Comparison of ENCODE assay signal across 8 cellular contexts in genomic region chr5:144189800-144190429, GRCh38. TPM values are rescaled to one million over a fixed set of nuclear protein-coding genes. Genes with fewer than 3 reads are reported as not detected.
A peak's percentile ranks its signal among the peaks of the same experiment; 100 is the strongest.
DNase-seq lines count a peak whose midpoint lies in the region; ATAC-seq and TF ChIP-seq lines count a peak whose summit lies in the region.

No MANE protein-coding gene starts in this region.

- no peaks in the 10 kb centered on the region for H3K9me3 Mint-ChIP-seq in activated naive CD4-positive, alpha-beta T cell treated with anti-CD3 and anti-CD28 coated beads, Interleukin-2, amount 50 U/mL, for 72 hours
- H3K9me3 Mint-ChIP-seq in nephron = no peaks in the 10 kb centered on the region

- H3K4me1 Mint-ChIP-seq in nephron = peaks cover 29% of the 10 kb centered on the region

- H3K4me3 Mint-ChIP-seq in nephron = no peak overlapping the region

- in situ Hi-C loops in GM13976 (cut with MboI; ENCODE audit: low sequenced_read_pairs, unreplicated experiment) = loop anchor here (10.0 kb wide), 1 partner anchor 1265 kb away; no protein-coding TSS in a partner anchor

- H3K36me3 Mint-ChIP-seq in activated naive CD4-positive, alpha-beta T cell treated with anti-CD3 and anti-CD28 coated beads, Interleukin-2, amount 50 U/mL, for 72 hours = no peaks in the 10 kb centered on the region
- no peaks in the 10 kb centered on the region for H3K36me3 Mint-ChIP-seq in nephron (ENCODE audit: low read depth)

- peak; percentile 53 for ATAC-seq in HG03045 (IDR thresholded peaks at IDR 0.05; ENCODE audit: unreplicated experiment)
- peak; percentile 85 to 88 for ATAC-seq in activated naive CD4-positive, alpha-beta T cell treated with anti-CD3 and anti-CD28 coated beads, Interleukin-2, amount 50 U/mL, for 72 hours

- DNase-seq in GM13976 (ENCODE audit: low spot score) = peak; percentile 40
- DNase-seq in SKM-1 treated with dmso at 0.1 percent for 144 hours (lab: John Stamatoyannopoulos, UW; ENCODE audit: unreplicated experiment) = peak; percentile 44
- peak; percentile 60 to 80 for DNase-seq in activated naive CD4-positive, alpha-beta T cell treated with anti-CD3 and anti-CD28 coated beads, Interleukin-2, amount 50 U/mL, for 72 hours (ENCODE audit: low spot score in 2 of 2)
- DNase-seq in OCI-M2 (lab: John Stamatoyannopoulos, UW; ENCODE audit: unreplicated experiment) = no peak
- no peak for DNase-seq in DMS 273 treated with DMSO at 0.1 percent for 48 hours (lab: John Stamatoyannopoulos, UW)
- DNase-seq in hippocampal formation (lab: John Stamatoyannopoulos, UW) = no peak

- H3K27ac Mint-ChIP-seq in activated naive CD4-positive, alpha-beta T cell treated with anti-CD3 and anti-CD28 coated beads, Interleukin-2, amount 50 U/mL, for 72 hours = peak overlapping the region; percentile 79 to 92
- H3K27ac Mint-ChIP-seq in nephron = peak overlapping the region; percentile 22 to 70 (median 53)

- H3K27me3 Mint-ChIP-seq in nephron (ENCODE audit: low read depth) = no peaks in the 10 kb centered on the region

- TF ChIP-seq CTCF in GM13976 (IDR thresholded peaks at IDR 0.05; ENCODE audit: borderline replicate concordance, control extremely low read depth, extremely low read depth, insufficient read depth, missing control alignments) (no peak), nephron (IDR thresholded peaks at IDR 0.05; ENCODE audit: unreplicated experiment in 3 of 3) (no peak)

RNA-seq across cellular contexts. Expression of gene KCTD16, which starts 19.2 kb away (rescaled TPM):
- 1 to 10 TPM in 1 of 2 donors, under 1 TPM in 1; 0.23 to 1.4 TPM for total RNA-seq in activated naive CD4-positive, alpha-beta T cell treated with anti-CD3 and anti-CD28 coated beads, Interleukin-2, amount 50 U/mL, for 72 hours

RNA-seq across cellular contexts. Expression of gene YIPF5, which starts 19.5 kb away (rescaled TPM):
- 10 to 100 TPM; 36.6 to 47.8 TPM for total RNA-seq in activated naive CD4-positive, alpha-beta T cell treated with anti-CD3 and anti-CD28 coated beads, Interleukin-2, amount 50 U/mL, for 72 hours

Comparison
In these comparisons a context has a peak if more than half of its experiments do, and no peak if none do; other contexts are left out.
1. DNase-seq: peak in GM13976 (single experiment), SKM-1 treated with dmso at 0.1 percent for 144 hours (single experiment) and activated naive CD4-positive, alpha-beta T cell treated with anti-CD3 and anti-CD28 coated beads, Interleukin-2, amount 50 U/mL, for 72 hours (2 of 2); none in OCI-M2 (single experiment), DMS 273 treated with DMSO at 0.1 percent for 48 hours (single experiment) and hippocampal formation (0 of 2).